ENCODE assay signal across 13 cellular contexts in the genomic region with DNA sequence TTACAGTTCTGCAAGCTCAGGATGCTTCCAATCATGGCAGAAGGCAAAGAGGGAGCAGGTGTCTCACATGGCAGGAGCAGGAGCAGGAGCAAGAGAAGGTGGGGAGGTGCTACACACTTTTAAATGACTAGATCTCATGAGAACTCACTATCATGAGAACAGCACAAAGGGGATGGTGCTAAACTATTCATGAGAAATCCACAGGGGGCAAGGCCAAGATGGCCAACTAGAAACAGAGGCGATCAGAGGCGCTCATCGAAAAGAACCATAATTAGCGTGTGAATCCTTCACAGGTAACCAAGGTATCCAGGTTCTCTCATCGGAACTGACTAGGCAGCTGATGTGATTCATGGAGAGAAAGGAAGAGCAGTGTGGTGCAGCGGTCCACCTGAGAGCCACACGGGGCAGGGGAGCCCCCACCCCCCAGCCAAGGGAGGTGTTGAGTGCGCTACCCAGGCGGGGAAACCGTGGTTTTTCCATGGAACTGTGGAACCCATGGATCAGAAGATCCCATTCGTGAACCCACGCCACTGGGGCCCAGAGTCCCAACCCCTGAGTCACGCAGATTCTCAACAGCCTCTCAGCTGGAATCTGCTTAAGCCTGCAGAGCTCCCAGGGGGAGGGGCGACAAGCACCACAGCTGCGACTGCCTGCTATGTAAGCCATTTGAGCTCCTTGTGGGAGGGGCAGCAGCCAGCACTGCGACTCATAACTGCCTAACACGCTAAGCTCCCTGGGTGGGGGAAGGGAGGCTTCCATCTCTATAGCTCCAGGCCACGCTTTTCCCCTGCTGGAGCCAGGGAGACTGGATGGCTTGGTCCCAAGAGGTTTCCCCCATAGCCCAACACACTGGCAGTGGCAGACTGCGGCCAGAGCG. TPM values are rescaled to one million over a fixed set of nuclear protein-coding genes. Genes with fewer than 3 reads are reported as not detected.
DNase-seq lines count a peak whose midpoint lies in the region; ATAC-seq and TF ChIP-seq lines count a peak whose summit lies in the region.
"Had no signal": no experiment of that assay in that cellular context is flagged by ENCODE, and none has a peak within 500 bp of the region (broad histone marks: within the 10 kb centered on the region; RNA-seq: fewer than 3 reads in every experiment).

No MANE protein-coding gene starts in this region.

- H3K27me3 ChIP-seq in DND-41 (ENCODE audit: insufficient read depth, low read length, poor library complexity) = no peaks in the 10 kb centered on the region

- no peak for TF ChIP-seq CTCF in DND-41 (IDR thresholded peaks at IDR 0.05; ENCODE audit: borderline replicate concordance, extremely low read depth, low read length, poor library complexity, severe bottlenecking)

- no peak overlapping the region for H3K4me2 ChIP-seq in DND-41 (ENCODE audit: insufficient read depth, low read length)
- H3K4me2 ChIP-seq: KMS-11 had no signal

- no peaks in the 10 kb centered on the region for H3K79me2 ChIP-seq in DND-41 (ENCODE audit: insufficient read depth, low read length)

- intact Hi-C loops in posterior vena cava (cut with DNase I) = no loop called here

- ATAC-seq in DND-41 (ENCODE audit: insufficient read depth, low read depth) (no peak), HG03354 (IDR thresholded peaks at IDR 0.05; ENCODE audit: poor library complexity, severe bottlenecking, unreplicated experiment) (no peak)
- ATAC-seq: activated T-helper 17 cell treated with anti-CD3 and anti-CD28 coated beads, Interleukin-2, amount 50 U/mL, for 72 hours had no signal

- no peak overlapping the region for H3K4me3 ChIP-seq in DND-41 (ENCODE audit: low read depth in 1 of 2, low read length in 2 of 2)

- H3K9me3 ChIP-seq in DND-41 (ENCODE audit: insufficient read depth, low read length, severe bottlenecking) = no peaks in the 10 kb centered on the region

- H3K36me3 ChIP-seq in DND-41 (ENCODE audit: insufficient read depth, low read length) = no peaks in the 10 kb centered on the region

- no peak overlapping the region for H2AFZ ChIP-seq in DND-41 (ENCODE audit: low read depth, low read length)

- no peak overlapping the region for H3K27ac ChIP-seq in DND-41 (ENCODE audit: low read length)
- H3K27ac ChIP-seq: KMS-11 had no signal

- DNase-seq in DND-41 (peak; percentile 8), LHCN-M2 (ENCODE audit: low read depth) (peak; percentile 80), amniotic stem cell (lab: John Stamatoyannopoulos, UW) (peak; percentile 12), kidney tubule cell (ENCODE audit: low spot score) (peak; percentile 70), activated gamma-delta T cell treated with Interleukin-2 at 50 U/mL for 16 hours (no peak), NK-92 (lab: John Stamatoyannopoulos, UW; ENCODE audit: unreplicated experiment) (no peak), posterior vena cava (ENCODE audit: low spot score) (no peak)
- DNase-seq: naive B cell, T-helper 1 cell had no signal

- no peak overlapping the region for H3K9ac ChIP-seq in DND-41 (ENCODE audit: low read depth, low read length)
- H3K9ac ChIP-seq: KMS-11 had no signal

- no peaks in the 10 kb centered on the region for H4K20me1 ChIP-seq in DND-41 (ENCODE audit: insufficient read depth, low read length)

- H3K4me1 ChIP-seq in DND-41 (ENCODE audit: insufficient read depth, low read length) = no peaks in the 10 kb centered on the region

RNA-seq across cellular contexts. Expression of a gene that starts 46.7 kb away (rescaled TPM):
- total RNA-seq in LHCN-M2 (2014; rRNA removed) (not detected in 2 replicates), posterior vena cava (under 1 TPM; 0.38 to 0.88 TPM)
- polyA plus RNA-seq in LHCN-M2 (2012) = not detected
- total RNA-seq: activated T-helper 17 cell treated with anti-CD3 and anti-CD28 coated beads, Interleukin-2, amount 50 U/mL, for 72 hours; epithelial cell of proximal tubule had no signal

Comparison
In these comparisons a context has a peak if more than half of its experiments do, and no peak if none do; other contexts are left out.
1. DNase-seq: peak in DND-41 (single experiment), LHCN-M2 (single experiment), amniotic stem cell (single experiment) and kidney tubule cell (single experiment); none in activated gamma-delta T cell treated with Interleukin-2 at 50 U/mL for 16 hours (single experiment), NK-92 (single experiment) and posterior vena cava (single experiment).